Comparison of ENCODE assay signal across 8 cellular contexts in the genomic region with DNA sequence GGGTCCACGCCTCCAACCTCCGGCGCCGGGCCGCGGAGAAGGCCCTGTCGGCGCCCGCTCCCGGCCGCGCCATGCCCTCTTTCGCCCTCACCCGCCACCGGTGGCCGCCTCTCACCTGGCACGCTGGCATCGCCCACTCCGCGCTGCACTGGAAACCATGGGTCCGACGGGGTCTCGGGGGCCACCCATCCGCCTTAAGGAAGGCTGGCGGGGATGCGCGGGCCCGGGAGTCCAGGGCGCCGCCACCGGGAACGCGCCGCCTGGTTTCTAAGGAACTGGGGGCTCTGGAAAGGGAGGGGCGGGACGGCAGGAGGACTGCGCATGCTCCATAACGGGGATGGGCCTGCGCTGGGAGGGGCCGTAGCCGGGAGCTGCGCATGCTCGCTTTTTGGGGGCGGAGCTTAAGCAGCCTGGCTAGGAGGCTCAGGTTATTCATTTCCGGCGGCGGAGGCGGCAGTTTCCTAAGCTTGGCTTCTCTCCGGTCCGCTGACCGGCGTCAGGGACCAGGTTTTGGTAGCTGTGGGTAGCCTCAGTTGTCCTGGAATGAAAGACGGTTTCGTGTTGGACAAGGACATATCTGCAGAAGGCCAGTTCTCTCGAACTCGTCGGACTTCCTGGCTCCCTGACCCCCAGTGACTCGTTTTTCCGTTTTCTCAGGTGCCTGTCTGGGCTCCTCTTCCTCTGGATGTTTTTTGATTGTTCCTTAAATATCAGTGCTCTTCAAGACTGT. TPM values are rescaled to one million over a fixed set of nuclear protein-coding genes. Genes with fewer than 3 reads are reported as not detected.
A peak's percentile ranks its signal among the peaks of the same experiment; 100 is the strongest.
DNase-seq lines count a peak whose midpoint lies in the region; ATAC-seq and TF ChIP-seq lines count a peak whose summit lies in the region.

A gene with protein sequence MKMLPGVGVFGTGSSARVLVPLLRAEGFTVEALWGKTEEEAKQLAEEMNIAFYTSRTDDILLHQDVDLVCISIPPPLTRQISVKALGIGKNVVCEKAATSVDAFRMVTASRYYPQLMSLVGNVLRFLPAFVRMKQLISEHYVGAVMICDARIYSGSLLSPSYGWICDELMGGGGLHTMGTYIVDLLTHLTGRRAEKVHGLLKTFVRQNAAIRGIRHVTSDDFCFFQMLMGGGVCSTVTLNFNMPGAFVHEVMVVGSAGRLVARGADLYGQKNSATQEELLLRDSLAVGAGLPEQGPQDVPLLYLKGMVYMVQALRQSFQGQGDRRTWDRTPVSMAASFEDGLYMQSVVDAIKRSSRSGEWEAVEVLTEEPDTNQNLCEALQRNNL (minus strand): TSS at position 269 of the 730 bp plus-strand sequence. CDS start 33,601 bp downstream, outside the sequence.

- peak; percentile 92 for DNase-seq in NCI-H69 (lab: John Stamatoyannopoulos, UW)
- DNase-seq in activated CD4-positive, alpha-beta T cell treated with anti-CD3 and anti-CD28 coated beads, Interleukin-2, amount 50 U/mL, for 1 hour = peak; percentile 99
- DNase-seq in dedifferentiated amniotic fluid mesenchymal stem cell (ENCODE audit: extremely low spot score) = peak; percentile 93
- peak; percentile 98 to 99 for DNase-seq in left lung
- DNase-seq in stimulated activated CD4-positive, alpha-beta T cell treated with anti-CD3 and anti-CD28 coated beads, Interleukin-2, amount 100 ng/mL, for 48 hours = peak; percentile 99 to 100

- H3K36me3 ChIP-seq in BLaER1 = peaks cover 26% of the 10 kb centered on the region
- H3K36me3 ChIP-seq in left lung = peaks cover 0 to 11% of the 10 kb centered on the region in 2 donors

- H3K27me3 ChIP-seq in BLaER1 = no peaks in the 10 kb centered on the region
- no peaks in the 10 kb centered on the region for H3K27me3 ChIP-seq in left lung

- H3K4me1 ChIP-seq in BLaER1 (peaks cover 59% of the 10 kb centered on the region), left lung (peaks cover 10 to 48% of the 10 kb centered on the region in 2 donors)

- H4K20me1 ChIP-seq in BLaER1 = peaks cover 35% of the 10 kb centered on the region

- H3K4me3 ChIP-seq in BLaER1 (peak within 1 kb of the TSS; percentile 94), left lung (peak within 1 kb of the TSS; percentile 79 to 99)

- ATAC-seq in GM19324 (IDR thresholded peaks at IDR 0.05; ENCODE audit: low FRiP score, unreplicated experiment) = peak; percentile 87
- ATAC-seq in HG03520 (IDR thresholded peaks at IDR 0.05; ENCODE audit: unreplicated experiment) = peak; percentile 69
- ATAC-seq in left lung = peak; percentile 99

- H3K9me3 ChIP-seq in BLaER1 (no peaks in the 10 kb centered on the region), left lung (no peaks in the 10 kb centered on the region)

- peak within 1 kb of the TSS; percentile 91 for H3K9ac ChIP-seq in BLaER1

- intact Hi-C loops in left lung (cut with DNase I) = no loop called here

- H3K4me2 ChIP-seq in BLaER1 = peak within 1 kb of the TSS; percentile 97

- no peak for TF ChIP-seq CTCF in left lung (IDR thresholded peaks at IDR 0.05)

- H3K27ac ChIP-seq in BLaER1 (peak within 1 kb of the TSS; percentile 92), left lung (peak within 1 kb of the TSS; percentile 89 to 95)

RNA-seq across cellular contexts. Expression of the gene that starts here (rescaled TPM):
- 10 to 100 TPM; 13.7 to 18.6 TPM for total RNA-seq in left lung

Comparison
In these comparisons a context has a peak if more than half of its experiments do, and no peak if none do; other contexts are left out.
1. Peak in every context shown above with its lines: DNase-seq, ATAC-seq, H3K4me3 ChIP-seq and H3K27ac ChIP-seq.